2 cellular contexts compared by ENCODE assay signal in the genomic region with DNA sequence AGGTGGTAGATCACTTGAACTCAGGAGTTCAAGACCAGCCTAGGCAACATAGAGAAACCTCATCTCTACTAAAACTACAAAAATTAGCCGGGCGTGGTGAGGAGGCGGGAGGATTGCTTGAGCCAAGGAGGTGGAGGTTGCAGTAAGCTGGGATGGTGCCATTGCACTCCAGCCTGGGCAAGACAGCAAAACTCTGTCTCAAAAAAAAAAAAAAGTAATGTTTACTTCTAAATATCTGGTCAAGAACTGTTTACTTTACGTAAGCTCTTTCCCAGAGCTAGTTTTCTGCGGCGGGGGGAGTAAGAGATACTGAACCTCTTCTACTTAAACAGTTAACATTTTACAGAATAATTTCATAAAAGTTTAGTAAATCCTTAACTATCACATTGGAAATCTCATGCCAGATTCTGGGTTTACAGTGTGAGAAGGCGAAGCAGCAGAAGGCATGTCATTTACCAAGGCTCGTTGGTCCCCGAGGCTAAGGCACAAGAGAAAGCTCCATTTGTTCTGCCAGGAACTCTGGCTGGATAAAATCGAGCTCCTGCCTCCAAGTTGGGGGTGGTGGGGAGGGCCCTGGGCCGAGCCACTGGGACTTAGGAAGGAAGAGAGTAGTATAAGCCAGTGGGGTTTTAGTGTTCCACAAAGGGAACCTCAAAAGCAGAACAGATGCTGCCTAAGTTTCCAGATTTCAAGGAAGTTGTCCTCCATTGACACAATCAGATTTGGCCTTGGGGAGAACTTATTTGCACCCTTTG.
TF ChIP-seq lines count a peak whose summit lies in the region.

No MANE protein-coding gene starts in this region.

TF ChIP-seq in IMR-90, 13 proteins besides CTCF, POLR2A, EP300 and RAD21 (continued from another document):
- TF ChIP-seq USF2 (IDR thresholded peaks at IDR 0.05; ENCODE audit: low read depth, low read length): no peak

TF ChIP-seq in liver, 16 proteins besides CTCF, POLR2A, EP300 and RAD21:
- no peak for TF ChIP-seq REST (IDR thresholded peaks at IDR 0.05)
- no peak for TF ChIP-seq YY1 (IDR thresholded peaks at IDR 0.05)
- TF ChIP-seq HNF4G (IDR thresholded peaks at IDR 0.05): no peak
- no peak for TF ChIP-seq MAX (IDR thresholded peaks at IDR 0.05)
- peak in 1 of 2 donors; percentile 16 for TF ChIP-seq RXRA (IDR thresholded peaks at IDR 0.05)
- TF ChIP-seq HNF4A (conservative IDR thresholded peaks at IDR 0.05): peak in 1 of 2 donors; percentile 24
